In genomic region chr16:78098544-78099371, GRCh38 we compare ENCODE assay signal across 8 cellular contexts. TPM values are rescaled to one million over a fixed set of nuclear protein-coding genes. Genes with fewer than 3 reads are reported as not detected.
A peak's percentile ranks its signal among the peaks of the same experiment; 100 is the strongest.
DNase-seq lines count a peak whose midpoint lies in the region; ATAC-seq and TF ChIP-seq lines count a peak whose summit lies in the region.

No MANE protein-coding gene starts in this region.

- POLR2A ChIA-PET in SK-N-SH (lab: Yijun Ruan, JAX), result no interaction called here
- POLR2A ChIA-PET in activated CD8-positive, alpha-beta T cell treated with anti-CD3 and anti-CD28 coated beads for 36 hours (lab: Charles Lee), result interaction anchor here (0.7 to 1.8 kb wide), 4 partner anchors 9 to 1172 kb away, joined by 3 to 9 read pairs (median 4); no protein-coding TSS in a partner anchor

- H3K4me1 Mint-ChIP-seq in activated CD8-positive, alpha-beta T cell treated with anti-CD3 and anti-CD28 coated beads for 36 hours (ENCODE audit: low read depth), result peaks cover 28% of the 10 kb centered on the region
- peaks cover 34% of the 10 kb centered on the region for H3K4me1 Mint-ChIP-seq in stimulated activated naive CD8-positive, alpha-beta T cell treated with anti-CD3 and anti-CD28 coated beads, Interleukin-15, amount 100 ng/mL, for 72 hours

- H3K4me3 ChIP-seq in SK-N-SH (ENCODE audit: low read depth in 2 of 2, low read length in 1 of 2) (peak overlapping the region; percentile 88 to 93), iPS-18a (ENCODE audit: low read length) (peak overlapping the region; percentile 96)

- WGBS in SK-N-SH (ENCODE audit: low lambda C conversion rate), result 44% methylated on average over 20 of the region's 20 CpGs

- no peak for TF ChIP-seq RAD21 in SK-N-SH (IDR thresholded peaks at IDR 0.05; ENCODE audit: low read length)

- H2AFZ ChIP-seq in SK-N-SH (ENCODE audit: low read depth), result peak overlapping the region; percentile 99

- no peaks in the 10 kb centered on the region for H3F3A ChIP-seq in SK-N-SH (replicated peaks; ENCODE audit: insufficient read depth)

- H3K27ac ChIP-seq in SK-N-SH (ENCODE audit: low read depth in 2 of 2, low read length in 1 of 2) (peak overlapping the region; percentile 63 to 85), iPS-18a (ENCODE audit: low read length) (no peak overlapping the region)

- peak overlapping the region; percentile 86 for H3K4me3 Mint-ChIP-seq in activated CD8-positive, alpha-beta T cell treated with anti-CD3 and anti-CD28 coated beads for 36 hours
- peak overlapping the region; percentile 94 to 96 for H3K4me3 Mint-ChIP-seq in stimulated activated naive CD8-positive, alpha-beta T cell treated with anti-CD3 and anti-CD28 coated beads, Interleukin-15, amount 100 ng/mL, for 72 hours

- H3K9me3 Mint-ChIP-seq in activated CD8-positive, alpha-beta T cell treated with anti-CD3 and anti-CD28 coated beads for 36 hours, result no peaks in the 10 kb centered on the region
- H3K9me3 Mint-ChIP-seq in stimulated activated naive CD8-positive, alpha-beta T cell treated with anti-CD3 and anti-CD28 coated beads, Interleukin-15, amount 100 ng/mL, for 72 hours, result peaks cover 0 to 7% of the 10 kb centered on the region in 2 donors

- intact Hi-C loops in activated CD8-positive, alpha-beta T cell treated with anti-CD3 and anti-CD28 coated beads for 36 hours (cut with micrococcal nuclease), result loop anchor here (5.0 kb wide), 1 partner anchor 91 kb away; no protein-coding TSS in a partner anchor

- H3K27ac Mint-ChIP-seq in activated CD8-positive, alpha-beta T cell treated with anti-CD3 and anti-CD28 coated beads for 36 hours, result peak overlapping the region; percentile 87
- peak overlapping the region; percentile 93 to 94 for H3K27ac Mint-ChIP-seq in stimulated activated naive CD8-positive, alpha-beta T cell treated with anti-CD3 and anti-CD28 coated beads, Interleukin-15, amount 100 ng/mL, for 72 hours

- TF ChIP-seq EP300 in SK-N-SH (IDR thresholded peaks at IDR 0.05; ENCODE audit: borderline replicate concordance in 1 of 2, low read depth in 1 of 2, low read length in 1 of 2), result no peak

- TF ChIP-seq CTCF in SK-N-SH (IDR thresholded peaks at IDR 0.05), result no peak
- no peak for TF ChIP-seq CTCF in activated CD8-positive, alpha-beta T cell treated with anti-CD3 and anti-CD28 coated beads for 36 hours (IDR thresholded peaks at IDR 0.05)

- no peaks in the 10 kb centered on the region for H3K9me3 ChIP-seq in SK-N-SH
- H3K9me3 ChIP-seq in iPS-18a (ENCODE audit: control insufficient read depth, low read depth, low read length), result no peaks in the 10 kb centered on the region

- H3K4me2 ChIP-seq in SK-N-SH, result peak overlapping the region; percentile 77

- H3K27me3 ChIP-seq in SK-N-SH (ENCODE audit: insufficient read depth) (no peaks in the 10 kb centered on the region), iPS-18a (ENCODE audit: control insufficient read depth, insufficient read depth, low read length) (peaks cover 11% of the 10 kb centered on the region)

- CTCF ChIA-PET in SK-N-SH (lab: Yijun Ruan, JAX), result interaction anchor here (0.8 to 2.5 kb wide), 17 partner anchors 7 to 428 kb away, joined by 3 to 35 read pairs (median 4); no protein-coding TSS in a partner anchor
- CTCF ChIA-PET in activated CD8-positive, alpha-beta T cell treated with anti-CD3 and anti-CD28 coated beads for 36 hours (lab: Charles Lee), result interaction anchor here (1.4 to 1.6 kb wide), 4 partner anchors 8 to 338 kb away, joined by 3 to 11 read pairs (median 4); no protein-coding TSS in a partner anchor

- no peak for DNase-seq in SK-N-SH
- DNase-seq in activated CD8-positive, alpha-beta T cell treated with anti-CD3 and anti-CD28 coated beads for 36 hours, result peak; percentile 13
- no peak for DNase-seq in stimulated activated naive CD8-positive, alpha-beta T cell treated with anti-CD3 and anti-CD28 coated beads, Interleukin-15, amount 100 ng/mL, for 72 hours
- DNase-seq in OCI-M2 (lab: John Stamatoyannopoulos, UW; ENCODE audit: unreplicated experiment), result no peak
- DNase-seq in NCI-H2107 (lab: John Stamatoyannopoulos, UW), result no peak

- ATAC-seq in SK-N-SH treated with all-trans-retinoic acid at 6 μM for 48 hours (no peak), HG02571 (IDR thresholded peaks at IDR 0.05; ENCODE audit: unreplicated experiment) (no peak)
- ATAC-seq in activated CD8-positive, alpha-beta T cell treated with anti-CD3 and anti-CD28 coated beads for 36 hours, result no peak
- no peak for ATAC-seq in stimulated activated naive CD8-positive, alpha-beta T cell treated with anti-CD3 and anti-CD28 coated beads, Interleukin-15, amount 100 ng/mL, for 72 hours

- H3K27me3 Mint-ChIP-seq in activated CD8-positive, alpha-beta T cell treated with anti-CD3 and anti-CD28 coated beads for 36 hours, result no peaks in the 10 kb centered on the region
- H3K27me3 Mint-ChIP-seq in stimulated activated naive CD8-positive, alpha-beta T cell treated with anti-CD3 and anti-CD28 coated beads, Interleukin-15, amount 100 ng/mL, for 72 hours, result peaks cover 4% of the 10 kb centered on the region

- no peaks in the 10 kb centered on the region for H3K36me3 ChIP-seq in SK-N-SH (replicated peaks in 1 of 2; ENCODE audit: control insufficient read depth in 1 of 2, insufficient read depth in 2 of 2, low read length in 1 of 2)
- no peaks in the 10 kb centered on the region for H3K36me3 ChIP-seq in iPS-18a (ENCODE audit: control insufficient read depth, low read depth, low read length)

- H3K4me1 ChIP-seq in SK-N-SH (ENCODE audit: control insufficient read depth in 1 of 2, insufficient read depth in 2 of 2, low read depth in 1 of 2, low read length in 1 of 2), result peaks cover 5 to 10% of the 10 kb centered on the region in 2 experiments; a peak in 1 of 4 replicates
- H3K4me1 ChIP-seq in iPS-18a (ENCODE audit: control insufficient read depth, low read depth, low read length), result no peaks in the 10 kb centered on the region

- H3K9ac ChIP-seq in SK-N-SH (peak overlapping the region; percentile 72), iPS-18a (ENCODE audit: low read length) (no peak overlapping the region)

- H3K36me3 Mint-ChIP-seq in activated CD8-positive, alpha-beta T cell treated with anti-CD3 and anti-CD28 coated beads for 36 hours (ENCODE audit: low read depth), result peaks cover 4% of the 10 kb centered on the region

- no peaks in the 10 kb centered on the region for H3K79me2 ChIP-seq in SK-N-SH (ENCODE audit: insufficient read depth)

- H4K20me1 ChIP-seq in SK-N-SH (ENCODE audit: insufficient read depth), result no peaks in the 10 kb centered on the region

- H3K9me2 ChIP-seq in SK-N-SH, result no peaks in the 10 kb centered on the region

TF ChIP-seq in SK-N-SH, 30 proteins besides CTCF, POLR2A, EP300 and RAD21 (continues in another document):
- TF ChIP-seq ZBTB33 (IDR thresholded peaks at IDR 0.05; ENCODE audit: borderline replicate concordance, low read depth), result no peak
- no peak for TF ChIP-seq EZH2phosphoT487 (IDR thresholded peaks at IDR 0.05; ENCODE audit: borderline replicate concordance, low read depth)
- no peak for TF ChIP-seq ELF1 (IDR thresholded peaks at IDR 0.05)
- TF ChIP-seq RXRA (IDR thresholded peaks at IDR 0.05; ENCODE audit: borderline replicate concordance, low read depth), result no peak

TF ChIP-seq in SK-N-SH treated with all-trans-retinoic acid at 6 μM for 48 hours, 23 proteins besides CTCF, POLR2A, EP300 and RAD21:
- no peak for TF ChIP-seq CSRNP3 (CRISPR knock-in tag; IDR thresholded peaks at IDR 0.05)

RNA-seq across cellular contexts. Expression of gene WWOX, which starts 0.7 kb away (rescaled TPM):
- 7.5 and 10.8 TPM in 2 replicates for polyA plus RNA-seq in SK-N-SH (2012; rRNA removed)
- polyA plus RNA-seq in SK-N-SH (2012; cell fraction: cytosol; rRNA removed), result 8.0 and 9.2 TPM in 2 replicates
- polyA plus RNA-seq in SK-N-SH (2012; cell fraction: nucleus; rRNA removed), result 8.5 and 12.6 TPM in 2 replicates
- 10 to 100 TPM; 19.1 to 23.7 TPM for total RNA-seq in activated CD8-positive, alpha-beta T cell treated with anti-CD3 and anti-CD28 coated beads for 36 hours
